Comparison of ENCODE assay signal across 12 cellular contexts in genomic region chr12:26029741-26030033, GRCh38.
"Had no signal": no experiment of that assay in that cellular context is flagged by ENCODE, and none has a peak within 500 bp of the region (broad histone marks: within the 10 kb centered on the region; RNA-seq: fewer than 3 reads in every experiment).

No MANE protein-coding gene starts in this region.

- ATAC-seq: activated naive CD4-positive, alpha-beta T cell treated with anti-CD3 and anti-CD28 coated beads, Interleukin-2, amount 50 U/mL, for 72 hours; T-helper 17 cell had no signal

- H3K36me3 Mint-ChIP-seq: activated naive CD4-positive, alpha-beta T cell treated with anti-CD3 and anti-CD28 coated beads, Interleukin-2, amount 50 U/mL, for 72 hours; naive B cell had no signal

- H3K27me3 ChIP-seq: breast epithelium, esophagus squamous epithelium, spleen had no signal

- H3K4me1 ChIP-seq: breast epithelium had no signal

- H3K4me3 ChIP-seq: breast epithelium, esophagus squamous epithelium, lower lobe of right lung, SK-N-MC, spleen had no signal

- DNase-seq: activated B cell treated with CpG ODN at 0.5 μM for 24 hours; activated CD4-positive, alpha-beta T cell treated with anti-CD3 and anti-CD28 coated beads, Interleukin-2, amount 50 U/mL, for 1 hour; activated effector memory CD4-positive, alpha-beta T cell treated with Interleukin-2 at 50 U/mL for 16 hours; activated T-cell treated with anti-CD3 and anti-CD28 coated beads, Interleukin-2, amount 50 U/mL, for 1 hour; esophagus squamous epithelium; lower lobe of right lung; spleen; T-helper 17 cell had no signal

- H3K27ac ChIP-seq: breast epithelium, lower lobe of right lung, SK-N-MC, spleen had no signal

- H3K27me3 Mint-ChIP-seq: naive B cell had no signal

- H3K4me3 Mint-ChIP-seq: activated B cell treated with CpG ODN at 0.5 μM for 24 hours, naive B cell, T-helper 17 cell had no signal

- H3K27ac Mint-ChIP-seq: activated B cell treated with CpG ODN at 0.5 μM for 24 hours; activated naive CD4-positive, alpha-beta T cell treated with anti-CD3 and anti-CD28 coated beads, Interleukin-2, amount 50 U/mL, for 72 hours; naive B cell; T-helper 17 cell had no signal

- H3K4me1 Mint-ChIP-seq: activated B cell treated with CpG ODN at 0.5 μM for 24 hours, naive B cell had no signal

- H3K9me3 ChIP-seq: breast epithelium, esophagus squamous epithelium, lower lobe of right lung, spleen had no signal

- H3K36me3 ChIP-seq: breast epithelium, esophagus squamous epithelium, lower lobe of right lung, spleen had no signal

- H3K9me3 Mint-ChIP-seq: activated B cell treated with CpG ODN at 0.5 μM for 24 hours; activated naive CD4-positive, alpha-beta T cell treated with anti-CD3 and anti-CD28 coated beads, Interleukin-2, amount 50 U/mL, for 72 hours; naive B cell had no signal
